Comparison of ENCODE assay signal across 27 cellular contexts in genomic region chr1:30274176-30274936, GRCh38.
"Had no signal": no experiment of that assay in that cellular context is flagged by ENCODE, and none has a peak within 500 bp of the region (broad histone marks: within the 10 kb centered on the region; RNA-seq: fewer than 3 reads in every experiment).

No MANE protein-coding gene starts in this region.

- H3K27ac Mint-ChIP-seq: activated CD4-positive, alpha-beta T cell treated with anti-CD3 and anti-CD28 coated beads for 36 hours; activated naive CD8-positive, alpha-beta T cell; nephron progenitor cell; T-helper 1 cell treated with Interleukin-12 subunit alpha and Interleukin-12 subunit beta and Interleukin-4 antibody, amounts not matched to agents 30 μg/mL and 1 μg/mL, for 36 hours; WTC11 had no signal

- H3K4me3 Mint-ChIP-seq: activated CD4-positive, alpha-beta T cell treated with anti-CD3 and anti-CD28 coated beads for 36 hours; activated naive CD8-positive, alpha-beta T cell; nephron progenitor cell; T-helper 1 cell treated with Interleukin-12 subunit alpha and Interleukin-12 subunit beta and Interleukin-4 antibody, amounts not matched to agents 30 μg/mL and 1 μg/mL, for 36 hours; WTC11 had no signal

- H3K4me3 ChIP-seq: adrenal gland, ascending aorta, dorsolateral prefrontal cortex, heart left ventricle, mucosa of descending colon, sigmoid colon, smooth muscle cell, thoracic aorta, upper lobe of left lung had no signal

- H3K4me1 ChIP-seq: adrenal gland, ascending aorta, heart left ventricle, sigmoid colon, upper lobe of left lung had no signal

- DNase-seq: activated CD4-positive, alpha-beta T cell treated with anti-CD3 and anti-CD28 coated beads for 36 hours; activated CD4-positive, alpha-beta T cell treated with anti-CD3 and anti-CD28 coated beads, Interleukin-2, amount 50 U/mL, for 4 hours; activated gamma-delta T cell treated with Interleukin-2 at 50 U/mL for 16 hours; activated T-cell treated with anti-CD3 and anti-CD28 coated beads, Interleukin-2, amount 50 U/mL, for 1 hour; brain microvascular endothelial cell; central memory CD4-positive, alpha-beta T cell; dorsolateral prefrontal cortex; left colon; mesenchymal stem cell; mucosa of descending colon; nephron progenitor cell; occipital lobe; posterior cingulate gyrus; sigmoid colon; stimulated activated CD4-positive, alpha-beta T cell treated with anti-CD3 and anti-CD28 coated beads, Interleukin-2, amount 100 ng/mL, for 48 hours; stimulated activated naive CD4-positive, alpha-beta T cell treated with Interleukin-2 at 50 U/mL for 16 hours; T1000; upper lobe of left lung had no signal

- H3K9me3 Mint-ChIP-seq: nephron progenitor cell; T-helper 1 cell treated with Interleukin-12 subunit alpha and Interleukin-12 subunit beta and Interleukin-4 antibody, amounts not matched to agents 30 μg/mL and 1 μg/mL, for 36 hours; WTC11 had no signal

- FAIRE-seq: islet of Langerhans had no signal

- H3K4me1 Mint-ChIP-seq: activated CD4-positive, alpha-beta T cell treated with anti-CD3 and anti-CD28 coated beads for 36 hours; WTC11 had no signal

- H3K36me3 ChIP-seq: adrenal gland, ascending aorta, brain microvascular endothelial cell, heart left ventricle, sigmoid colon, thoracic aorta, upper lobe of left lung had no signal

- H3K36me3 Mint-ChIP-seq: activated naive CD8-positive, alpha-beta T cell; WTC11 had no signal

- H3K4me2 ChIP-seq: smooth muscle cell had no signal

- H3K27me3 ChIP-seq: ascending aorta, brain microvascular endothelial cell, upper lobe of left lung had no signal

- H3K9me3 ChIP-seq: adrenal gland, ascending aorta, mucosa of descending colon, thoracic aorta, upper lobe of left lung had no signal

- H3K27ac ChIP-seq: adrenal gland, ascending aorta, brain microvascular endothelial cell, dorsolateral prefrontal cortex, heart left ventricle, sigmoid colon, thoracic aorta, upper lobe of left lung had no signal

- ATAC-seq: activated CD4-positive, alpha-beta T cell treated with anti-CD3 and anti-CD28 coated beads for 36 hours; heart left ventricle; left colon; mucosa of descending colon had no signal
